ENCODE assay signal across 9 cellular contexts in genomic region chr5:61280766-61281427, GRCh38.
DNase-seq lines count a peak whose midpoint lies in the region; ATAC-seq and TF ChIP-seq lines count a peak whose summit lies in the region.
"Had no signal": no experiment of that assay in that cellular context is flagged by ENCODE, and none has a peak within 500 bp of the region (broad histone marks: within the 10 kb centered on the region; RNA-seq: fewer than 3 reads in every experiment).

No MANE protein-coding gene starts in this region.

- no peaks in the 10 kb centered on the region for H3K79me2 ChIP-seq in Loucy (ENCODE audit: insufficient read depth, low read length)

- no peaks in the 10 kb centered on the region for H3K9me2 ChIP-seq in Loucy (replicated peaks; ENCODE audit: low read depth, low read length)

- ATAC-seq in GM18519 (IDR thresholded peaks at IDR 0.05; ENCODE audit: low FRiP score, unreplicated experiment) (no peak), HG03378 (IDR thresholded peaks at IDR 0.05; ENCODE audit: unreplicated experiment) (no peak)

- H3K4me3 ChIP-seq in Loucy (ENCODE audit: low read length, poor library complexity, severe bottlenecking), result no peak overlapping the region

- TF ChIP-seq CTCF in Loucy (conservative IDR thresholded peaks at IDR 0.05; ENCODE audit: low read length) (no peak), GM20000 (IDR thresholded peaks at IDR 0.05; ENCODE audit: extremely low read depth, missing control alignments) (no peak)

- 0 out of 2 replicates have a peak overlapping the region, but pooled peaks have one; percentile 42 for H2AFZ ChIP-seq in Loucy (ENCODE audit: low read length)

- peaks cover 9% of the 10 kb centered on the region for H3K4me1 ChIP-seq in Loucy (ENCODE audit: insufficient read depth, low read length, poor library complexity, severe bottlenecking)

- no peaks in the 10 kb centered on the region for H3K9me3 ChIP-seq in Loucy (ENCODE audit: insufficient read depth, low read depth, low read length)

- H3K27me3 ChIP-seq in Loucy (ENCODE audit: insufficient read depth, low read length, poor library complexity, severe bottlenecking), result no peaks in the 10 kb centered on the region

- H4K20me1 ChIP-seq in Loucy (ENCODE audit: insufficient read depth, low read length, poor library complexity, severe bottlenecking), result no peaks in the 10 kb centered on the region

- 0 out of 2 replicates have a peak, but pooled peaks cover 3% of the 10 kb centered on the region for H3F3A ChIP-seq in Loucy (ENCODE audit: low read depth)

- peak; percentile 96 for DNase-seq in DMS 273 (lab: John Stamatoyannopoulos, UW; ENCODE audit: unreplicated experiment)
- peak; percentile 40 to 51 for DNase-seq in SHP77 (lab: John Stamatoyannopoulos, UW)
- DNase-seq in medulla oblongata (ENCODE audit: extremely low spot score), result peak; percentile 41
- DNase-seq in GM20000 (ENCODE audit: low spot score), result no peak
- no peak for DNase-seq in NOMO-1 treated with DMSO at 0.1 percent for 48 hours (lab: John Stamatoyannopoulos, UW; ENCODE audit: unreplicated experiment)
- DNase-seq: activated CD4-positive, CD25-positive, alpha-beta regulatory T cell had no signal

- no peaks in the 10 kb centered on the region for H3K36me3 ChIP-seq in Loucy (ENCODE audit: insufficient read depth, low read length)

- no peak overlapping the region for H3K9ac ChIP-seq in Loucy (ENCODE audit: low read depth, low read length, poor library complexity, severe bottlenecking)

- no peak overlapping the region for H3K4me2 ChIP-seq in Loucy (ENCODE audit: low read depth, low read length, poor library complexity, severe bottlenecking)

Comparison
In these comparisons a context has a peak if more than half of its experiments do, and no peak if none do; other contexts are left out.
1. DNase-seq: peak in DMS 273 (single experiment), SHP77 (2 of 2) and medulla oblongata (single experiment); none in GM20000 (single experiment) and NOMO-1 treated with DMSO at 0.1 percent for 48 hours (single experiment).